ENCODE assay signal across 7 cellular contexts in the genomic region with DNA sequence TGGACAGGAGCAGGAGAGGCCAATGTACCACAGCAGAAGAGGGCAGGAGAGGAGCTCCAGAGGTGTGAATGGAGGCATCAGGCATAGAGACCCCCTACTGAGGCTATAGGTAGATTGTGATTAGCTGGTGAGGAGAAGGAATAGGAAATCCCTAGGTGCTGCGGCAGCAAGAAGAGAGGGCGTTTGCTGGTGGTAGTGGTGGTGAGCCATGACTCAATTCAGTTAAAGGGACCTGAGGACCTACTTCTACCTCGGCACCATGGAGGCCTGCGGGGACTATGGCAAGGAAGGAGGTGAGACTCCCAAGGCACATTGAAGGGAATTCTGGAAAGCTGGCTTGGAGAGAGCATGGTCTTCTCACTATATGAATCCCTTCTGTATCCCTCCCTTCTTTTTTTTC. TPM values are rescaled to one million over a fixed set of nuclear protein-coding genes. Genes with fewer than 3 reads are reported as not detected.
DNase-seq lines count a peak whose midpoint lies in the region; ATAC-seq, FAIRE-seq and TF ChIP-seq lines count a peak whose summit lies in the region.
"Not testable (repeated sequence)": the region's sequence is repeated elsewhere in the genome, so short reads cannot be mapped to it uniquely, and the experiment has no call there.

No MANE protein-coding gene starts in this region.

- POLR2A ChIA-PET in endothelial cell of umbilical vein (lab: Charles Lee): interaction anchor here (1.6 kb wide), 1 partner anchor 25 kb away, joined by 8 read pairs; no protein-coding TSS in a partner anchor

- DNase-seq in RWPE2 (ENCODE audit: low spot score); astrocyte (ENCODE audit: low read depth); endothelial cell of umbilical vein (ENCODE audit: low read depth, low spot score); left ventricle myocardium inferior; osteoblast (ENCODE audit: insufficient read length, low spot score, missing footprints); stomach: not testable (repeated sequence)

- WGBS in stomach, 5 donors: 60 to 73% (median 67%) methylated on average over 4 of the region's 4 CpGs

- not testable (repeated sequence) for H3K9me1 ChIP-seq in endothelial cell of umbilical vein (replicated peaks; ENCODE audit: control insufficient read depth, extremely low read depth, insufficient read depth, low read length)

- not testable (repeated sequence) for H3K4me3 Mint-ChIP-seq in astrocyte (ENCODE audit: unreplicated experiment)

- H3K36me3 Mint-ChIP-seq in astrocyte (ENCODE audit: low read depth, unreplicated experiment): not testable (repeated sequence)

- not testable (repeated sequence) for BruUV-seq in endothelial cell of umbilical vein (replicated peaks; lab: Mats Ljungman, UMichigan)

- H3K4me1 Mint-ChIP-seq in astrocyte (ENCODE audit: low read depth, unreplicated experiment): peaks cover 23% of the 10 kb centered on the region

- not testable (repeated sequence) for TF ChIP-seq POLR2A in endothelial cell of umbilical vein (IDR thresholded peaks at IDR 0.05; ENCODE audit: low read depth, low read length); stomach (IDR thresholded peaks at IDR 0.05)

- peak overlapping the region; percentile 21 for H3K27ac ChIP-seq in RWPE2 (ENCODE audit: poor library complexity, severe bottlenecking)
- H3K27ac ChIP-seq in astrocyte (ENCODE audit: low read depth, low read length): peak overlapping the region; percentile 80
- H3K27ac ChIP-seq in endothelial cell of umbilical vein (ENCODE audit: insufficient read depth, low read depth, low read length): peak overlapping the region; percentile 61
- peak overlapping the region; percentile 66 for H3K27ac ChIP-seq in left ventricle myocardium inferior (replicated peaks)
- peak overlapping the region; percentile 77 for H3K27ac ChIP-seq in osteoblast (ENCODE audit: low read depth, low read length)
- H3K27ac ChIP-seq in stomach: peak overlapping the region in 4 of 5 donors; percentile 43 to 78 (median 60)

- dilution Hi-C loops in endothelial cell of umbilical vein (cut with MboI; ENCODE audit: extremely low pct_ligation_motif_present, low sequenced_read_pairs): not testable (repeated sequence)

- H3K9ac ChIP-seq in astrocyte (ENCODE audit: low read length): peak overlapping the region; percentile 57
- not testable (repeated sequence) for H3K9ac ChIP-seq in endothelial cell of umbilical vein (replicated peaks; ENCODE audit: extremely low read depth, insufficient read depth, low read length)

- H3K9me3 ChIP-seq in RWPE2 (ENCODE audit: severe bottlenecking); astrocyte (ENCODE audit: insufficient read depth, low read depth, low read length); endothelial cell of umbilical vein (replicated peaks; ENCODE audit: control insufficient read depth, insufficient read depth, low read length); left ventricle myocardium inferior (replicated peaks); osteoblast (ENCODE audit: low read depth, low read length); stomach: not testable (repeated sequence)

- TF ChIP-seq CTCF in RWPE2 (IDR thresholded peaks at IDR 0.05; ENCODE audit: poor library complexity, severe bottlenecking); astrocyte (IDR thresholded peaks at IDR 0.05; ENCODE audit: insufficient read depth, low read depth, low read length); endothelial cell of umbilical vein (IDR thresholded peaks at IDR 0.05; ENCODE audit: extremely low read depth in 1 of 2, insufficient read depth in 1 of 2, low read depth in 1 of 2, low read length in 2 of 2); left ventricle myocardium inferior (IDR thresholded peaks at IDR 0.05; ENCODE audit: borderline replicate concordance); osteoblast (IDR thresholded peaks at IDR 0.05; ENCODE audit: extremely low read depth, low read depth, low read length); stomach (IDR thresholded peaks at IDR 0.05): not testable (repeated sequence)

- not testable (repeated sequence) for H3K9me3 Mint-ChIP-seq in astrocyte (ENCODE audit: unreplicated experiment)

- FAIRE-seq in astrocyte (lab: Jason Lieb, UNC); endothelial cell of umbilical vein (lab: Jason Lieb, UNC): not testable (repeated sequence)

- H3K27me3 Mint-ChIP-seq in astrocyte (ENCODE audit: low read depth, unreplicated experiment): not testable (repeated sequence)

- H3K4me2 ChIP-seq in astrocyte (ENCODE audit: low read length): peak overlapping the region; percentile 33
- not testable (repeated sequence) for H3K4me2 ChIP-seq in endothelial cell of umbilical vein (ENCODE audit: insufficient read depth, low read length); osteoblast (ENCODE audit: insufficient read depth, low read length)

- ATAC-seq in GM19455 (IDR thresholded peaks at IDR 0.05; ENCODE audit: unreplicated experiment): peak; percentile 6
- not testable (repeated sequence) for ATAC-seq in RWPE2 (ENCODE audit: low read depth)

- H3K79me2 ChIP-seq in astrocyte (ENCODE audit: insufficient read depth, low read length) (peaks cover 36% of the 10 kb centered on the region), endothelial cell of umbilical vein (ENCODE audit: control insufficient read depth, insufficient read depth, low read length) (peaks cover 16% of the 10 kb centered on the region), osteoblast (ENCODE audit: insufficient read depth, low read length) (peaks cover 21% of the 10 kb centered on the region)

- not testable (repeated sequence) for TF ChIP-seq EP300 in stomach (IDR thresholded peaks at IDR 0.05)

- not testable (repeated sequence) for H2AFZ ChIP-seq in astrocyte (ENCODE audit: low read depth, low read length); endothelial cell of umbilical vein (ENCODE audit: low read depth, low read length); osteoblast (ENCODE audit: low read length)

- not testable (repeated sequence) for H3K4me1 ChIP-seq in RWPE2 (ENCODE audit: insufficient read depth, poor library complexity, severe bottlenecking)
- peaks cover 13% of the 10 kb centered on the region for H3K4me1 ChIP-seq in astrocyte (ENCODE audit: insufficient read depth, low read length)
- peaks cover 28% of the 10 kb centered on the region for H3K4me1 ChIP-seq in endothelial cell of umbilical vein (ENCODE audit: control insufficient read depth, extremely low read depth, insufficient read depth, low read length)
- H3K4me1 ChIP-seq in left ventricle myocardium inferior: peaks cover 29% of the 10 kb centered on the region
- H3K4me1 ChIP-seq in osteoblast (ENCODE audit: insufficient read depth, low read length): peaks cover 13% of the 10 kb centered on the region
- peaks cover 0 to 15% (median 8%) of the 10 kb centered on the region in 4 donors for H3K4me1 ChIP-seq in stomach

- not testable (repeated sequence) for H3K36me3 ChIP-seq in RWPE2 (ENCODE audit: low read depth); astrocyte (ENCODE audit: insufficient read depth, low read length); endothelial cell of umbilical vein (ENCODE audit: control insufficient read depth in 2 of 2, extremely low read depth in 1 of 2, insufficient read depth in 2 of 2, low read length in 2 of 2); left ventricle myocardium inferior; osteoblast (ENCODE audit: insufficient read depth, low read length); stomach

- not testable (repeated sequence) for H4K20me1 ChIP-seq in astrocyte (ENCODE audit: insufficient read depth, low read length); endothelial cell of umbilical vein (replicated peaks; ENCODE audit: control insufficient read depth, extremely low read depth, insufficient read depth, low read length); osteoblast (ENCODE audit: insufficient read depth, low read length)

- peak overlapping the region; percentile 85 for H3K27ac Mint-ChIP-seq in astrocyte (ENCODE audit: unreplicated experiment)

- H3K27me3 ChIP-seq in RWPE2 (ENCODE audit: insufficient read depth, poor library complexity, severe bottlenecking); astrocyte (ENCODE audit: insufficient read depth, low read length); endothelial cell of umbilical vein (ENCODE audit: control insufficient read depth in 2 of 2, insufficient read depth in 2 of 2, low read length in 2 of 2); left ventricle myocardium inferior (ENCODE audit: low read depth); osteoblast (ENCODE audit: insufficient read depth, low read length); stomach: not testable (repeated sequence)

- not testable (repeated sequence) for H3K4me3 ChIP-seq in RWPE2 (ENCODE audit: severe bottlenecking); astrocyte (ENCODE audit: insufficient read depth, low read depth, low read length); endothelial cell of umbilical vein (replicated peaks in 1 of 3; ENCODE audit: insufficient read depth in 1 of 3, low read depth in 1 of 3, low read length in 3 of 3); left ventricle myocardium inferior; osteoblast (ENCODE audit: insufficient read depth, low read length); stomach

- CTCF ChIA-PET in endothelial cell of umbilical vein (lab: Charles Lee): interaction anchor here (3.3 kb wide), 1 partner anchor 25 kb away, joined by 13 read pairs; no protein-coding TSS in a partner anchor

- intact Hi-C loops in endothelial cell of umbilical vein (cut with micrococcal nuclease); left ventricle myocardium inferior (cut with micrococcal nuclease); stomach (cut with DNase I; ENCODE audit: low total_unique reads): not testable (repeated sequence)

RNA-seq across cellular contexts. Expression of a gene that starts 57.8 kb away (rescaled TPM):
- total RNA-seq in astrocyte (75.4 and 78.9 TPM in 2 replicates), endothelial cell of umbilical vein (75.6 and 79.4 TPM in 2 replicates), left ventricle myocardium inferior (48.0 TPM), osteoblast (67.2 and 74.9 TPM in 2 replicates), stomach (100 to 1,000 TPM in 1 of 5 donors, 10 to 100 TPM in 4; 30.9 to 156 (median 67.1) TPM)
- polyA plus RNA-seq in endothelial cell of umbilical vein (4.9 and 7.2 TPM in 2 replicates), stomach (1 to 10 TPM; 8.6 to 9.6 (median 9.2) TPM)
- 9.7 and 10.3 TPM in 2 replicates for polyA plus RNA-seq in endothelial cell of umbilical vein (2011; cell fraction: cytosol; rRNA removed)
- polyA plus RNA-seq in endothelial cell of umbilical vein (2011; cell fraction: nucleus; rRNA removed): 38.0 and 43.8 TPM in 2 replicates
- polyA plus RNA-seq in endothelial cell of umbilical vein (2012): 38.1 and 51.0 TPM in 2 replicates
- polyA minus RNA-seq in endothelial cell of umbilical vein: 29.8 and 30.6 TPM in 2 replicates
- polyA minus RNA-seq in endothelial cell of umbilical vein (2011; cell fraction: cytosol; rRNA and poly(A)+ RNA removed): 23.4 TPM
- polyA minus RNA-seq in endothelial cell of umbilical vein (2011; cell fraction: nucleus; rRNA and poly(A)+ RNA removed): 65.3 and 92.9 TPM in 2 replicates

Comparison
In these comparisons a context has a peak if more than half of its experiments do, and no peak if none do; other contexts are left out.
1. H3K27ac ChIP-seq: peak in every context shown above with its lines; median percentile 80 in astrocyte; 77 in osteoblast; 66 in left ventricle myocardium inferior; 61 in endothelial cell of umbilical vein; 60 in stomach; 21 in RWPE2.